ENCODE assay signal across 14 cellular contexts in the genomic region with DNA sequence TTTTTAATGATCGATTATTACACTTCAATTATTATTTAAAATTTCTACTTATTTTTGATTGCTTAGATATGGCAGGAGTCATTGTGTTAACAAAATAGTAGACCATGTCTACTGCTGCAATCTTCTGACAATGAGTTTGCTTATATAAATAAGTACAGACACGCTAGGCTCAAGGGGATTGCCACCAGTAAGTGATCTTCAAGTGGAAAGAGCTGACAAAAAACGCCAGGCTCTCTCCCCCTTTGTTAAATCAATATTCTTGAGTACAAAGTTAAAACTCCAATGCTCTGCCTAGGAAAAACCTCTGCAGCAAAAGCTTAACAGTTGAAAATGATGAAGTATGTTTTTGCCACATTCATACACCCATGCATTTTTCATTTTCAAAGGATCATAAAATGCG.
DNase-seq lines count a peak whose midpoint lies in the region; ATAC-seq and TF ChIP-seq lines count a peak whose summit lies in the region.
"Had no signal": no experiment of that assay in that cellular context is flagged by ENCODE, and none has a peak within 500 bp of the region (broad histone marks: within the 10 kb centered on the region; RNA-seq: fewer than 3 reads in every experiment).

No MANE protein-coding gene starts in this region.

- H3K36me3 ChIP-seq in endodermal cell (ENCODE audit: control insufficient read depth, insufficient read depth, low read length) = no peaks in the 10 kb centered on the region
- H3K36me3 ChIP-seq: BLaER1 had no signal

- no peaks in the 10 kb centered on the region for H3K27me3 ChIP-seq in endodermal cell (ENCODE audit: control insufficient read depth, insufficient read depth, low read length, poor library complexity, severe bottlenecking)
- H3K27me3 ChIP-seq: BLaER1 had no signal

- H3K36me3 Mint-ChIP-seq in endodermal cell (ENCODE audit: low read depth) = no peaks in the 10 kb centered on the region
- H3K36me3 Mint-ChIP-seq: CD14-positive monocyte; CD4-positive, alpha-beta memory T cell; IgD-negative memory B cell had no signal

- H3K27ac Mint-ChIP-seq in endodermal cell = no peak overlapping the region
- H3K27ac Mint-ChIP-seq: CD14-positive monocyte; CD4-positive, alpha-beta memory T cell; H9; IgD-negative memory B cell had no signal

- no peaks in the 10 kb centered on the region for H3K4me1 Mint-ChIP-seq in endodermal cell
- H3K4me1 Mint-ChIP-seq: CD4-positive, alpha-beta memory T cell; H9; IgD-negative memory B cell had no signal

- H3K4me3 Mint-ChIP-seq in endodermal cell = no peak overlapping the region
- H3K4me3 Mint-ChIP-seq: CD14-positive monocyte; CD4-positive, alpha-beta memory T cell; H9; IgD-negative memory B cell had no signal

- no peaks in the 10 kb centered on the region for H3K4me1 ChIP-seq in endodermal cell (ENCODE audit: control insufficient read depth, insufficient read depth, low read length)

- H3K4me3 ChIP-seq in endodermal cell (ENCODE audit: low read length) = no peak overlapping the region
- H3K4me3 ChIP-seq: BLaER1 had no signal

- H3K9ac ChIP-seq in endodermal cell (ENCODE audit: extremely low read depth, low read length, poor library complexity, severe bottlenecking) = no peak overlapping the region
- H3K9ac ChIP-seq: BLaER1 had no signal

- WGBS in endodermal cell (ENCODE audit: insufficient coverage in 1 of 2, insufficient read length in 1 of 2), 2 experiments = 20 to 73% methylated on average over 1 to 4 of the region's 4 CpGs

- ATAC-seq in left lobe of liver = peak; percentile 39
- ATAC-seq: HepG2 had no signal

- H3K27me3 Mint-ChIP-seq in endodermal cell (ENCODE audit: insufficient read depth) = no peaks in the 10 kb centered on the region
- H3K27me3 Mint-ChIP-seq: CD4-positive, alpha-beta memory T cell; IgD-negative memory B cell had no signal

- H3K9me3 Mint-ChIP-seq in endodermal cell = no peaks in the 10 kb centered on the region
- H3K9me3 Mint-ChIP-seq: H9 had no signal

- DNase-seq in NCI-H1417 (lab: John Stamatoyannopoulos, UW) = peak in 2 of 3 experiments; percentile 10 to 37
- DNase-seq in NCI-H1417 treated with DMSO at 0.1 percent for 48 hours (lab: John Stamatoyannopoulos, UW) = no peak
- peak; percentile 22 for DNase-seq in DMS79 (lab: John Stamatoyannopoulos, UW)
- DNase-seq in NCI-H1436 treated with DMSO at 0.1 percent for 48 hours (lab: John Stamatoyannopoulos, UW) = peak; percentile 8
- DNase-seq in left lobe of liver (ENCODE audit: low spot score) = no peak
- DNase-seq in endodermal cell = no peak
- no peak for DNase-seq in SIG-M5 treated with dmso at 0.1 percent for 504 hours (lab: John Stamatoyannopoulos, UW; ENCODE audit: unreplicated experiment)
- DNase-seq: 8988T; CD4-positive, alpha-beta memory T cell; H9 had no signal

- no peak for TF ChIP-seq CTCF in endodermal cell (conservative IDR thresholded peaks at IDR 0.05)

- H3K27ac ChIP-seq in endodermal cell (ENCODE audit: low read depth, low read length) = no peak overlapping the region
- H3K27ac ChIP-seq: BLaER1 had no signal

- no peaks in the 10 kb centered on the region for H3K9me3 ChIP-seq in endodermal cell (ENCODE audit: control insufficient read depth, low read length)
- H3K9me3 ChIP-seq: BLaER1 had no signal

Comparison
In these comparisons a context has a peak if more than half of its experiments do, and no peak if none do; other contexts are left out.
1. DNase-seq: peak in NCI-H1417 (2 of 3), DMS79 (single experiment) and NCI-H1436 treated with DMSO at 0.1 percent for 48 hours (single experiment); none in NCI-H1417 treated with DMSO at 0.1 percent for 48 hours (single experiment), left lobe of liver (single experiment), endodermal cell (single experiment) and SIG-M5 treated with dmso at 0.1 percent for 504 hours (single experiment).